In the genomic region with DNA sequence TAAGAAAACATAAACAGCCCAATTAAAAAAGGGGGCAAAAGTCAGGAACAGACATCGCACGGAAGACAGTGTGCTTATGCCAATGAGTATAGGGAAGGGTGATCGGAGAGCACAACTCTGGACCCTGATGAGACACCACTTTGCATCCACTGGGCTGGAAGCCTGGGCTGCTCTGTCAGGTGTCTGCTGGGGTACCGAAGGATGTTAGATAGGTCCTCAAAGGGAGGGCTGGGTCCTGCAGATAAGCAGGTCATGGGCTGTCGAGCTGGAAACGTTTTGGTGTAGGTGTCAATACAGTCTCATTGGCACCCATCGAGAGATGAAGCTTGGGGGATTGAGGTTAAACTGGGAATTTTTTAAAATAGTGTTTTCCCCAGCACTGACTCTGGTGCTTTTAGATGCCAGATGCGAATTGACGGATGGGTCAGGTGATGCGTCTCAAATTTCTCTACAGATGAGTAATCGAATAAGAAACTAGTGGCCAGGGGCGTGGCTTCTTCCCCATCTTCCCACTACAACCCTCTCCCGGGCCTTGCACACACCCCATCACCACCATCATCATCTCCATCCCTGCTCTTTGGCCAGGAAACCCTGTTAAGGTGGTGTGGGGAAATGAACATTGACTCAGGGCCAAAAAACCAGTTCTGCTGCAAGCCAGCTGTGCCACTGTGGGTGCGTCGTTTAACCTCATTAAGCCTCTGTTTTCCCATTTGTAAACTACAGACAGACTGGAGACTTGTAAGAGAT, we compare ENCODE assay signal across 2 cellular contexts.
TF ChIP-seq lines count a peak whose summit lies in the region.

No MANE protein-coding gene starts in this region.

TF ChIP-seq in GM23338, 12 proteins besides CTCF, POLR2A, EP300 and RAD21 (continued from another document):
- TF ChIP-seq EZH2phosphoT487 (IDR thresholded peaks at IDR 0.05; ENCODE audit: unreplicated experiment) = no peak
- TF ChIP-seq, protein P1, sequence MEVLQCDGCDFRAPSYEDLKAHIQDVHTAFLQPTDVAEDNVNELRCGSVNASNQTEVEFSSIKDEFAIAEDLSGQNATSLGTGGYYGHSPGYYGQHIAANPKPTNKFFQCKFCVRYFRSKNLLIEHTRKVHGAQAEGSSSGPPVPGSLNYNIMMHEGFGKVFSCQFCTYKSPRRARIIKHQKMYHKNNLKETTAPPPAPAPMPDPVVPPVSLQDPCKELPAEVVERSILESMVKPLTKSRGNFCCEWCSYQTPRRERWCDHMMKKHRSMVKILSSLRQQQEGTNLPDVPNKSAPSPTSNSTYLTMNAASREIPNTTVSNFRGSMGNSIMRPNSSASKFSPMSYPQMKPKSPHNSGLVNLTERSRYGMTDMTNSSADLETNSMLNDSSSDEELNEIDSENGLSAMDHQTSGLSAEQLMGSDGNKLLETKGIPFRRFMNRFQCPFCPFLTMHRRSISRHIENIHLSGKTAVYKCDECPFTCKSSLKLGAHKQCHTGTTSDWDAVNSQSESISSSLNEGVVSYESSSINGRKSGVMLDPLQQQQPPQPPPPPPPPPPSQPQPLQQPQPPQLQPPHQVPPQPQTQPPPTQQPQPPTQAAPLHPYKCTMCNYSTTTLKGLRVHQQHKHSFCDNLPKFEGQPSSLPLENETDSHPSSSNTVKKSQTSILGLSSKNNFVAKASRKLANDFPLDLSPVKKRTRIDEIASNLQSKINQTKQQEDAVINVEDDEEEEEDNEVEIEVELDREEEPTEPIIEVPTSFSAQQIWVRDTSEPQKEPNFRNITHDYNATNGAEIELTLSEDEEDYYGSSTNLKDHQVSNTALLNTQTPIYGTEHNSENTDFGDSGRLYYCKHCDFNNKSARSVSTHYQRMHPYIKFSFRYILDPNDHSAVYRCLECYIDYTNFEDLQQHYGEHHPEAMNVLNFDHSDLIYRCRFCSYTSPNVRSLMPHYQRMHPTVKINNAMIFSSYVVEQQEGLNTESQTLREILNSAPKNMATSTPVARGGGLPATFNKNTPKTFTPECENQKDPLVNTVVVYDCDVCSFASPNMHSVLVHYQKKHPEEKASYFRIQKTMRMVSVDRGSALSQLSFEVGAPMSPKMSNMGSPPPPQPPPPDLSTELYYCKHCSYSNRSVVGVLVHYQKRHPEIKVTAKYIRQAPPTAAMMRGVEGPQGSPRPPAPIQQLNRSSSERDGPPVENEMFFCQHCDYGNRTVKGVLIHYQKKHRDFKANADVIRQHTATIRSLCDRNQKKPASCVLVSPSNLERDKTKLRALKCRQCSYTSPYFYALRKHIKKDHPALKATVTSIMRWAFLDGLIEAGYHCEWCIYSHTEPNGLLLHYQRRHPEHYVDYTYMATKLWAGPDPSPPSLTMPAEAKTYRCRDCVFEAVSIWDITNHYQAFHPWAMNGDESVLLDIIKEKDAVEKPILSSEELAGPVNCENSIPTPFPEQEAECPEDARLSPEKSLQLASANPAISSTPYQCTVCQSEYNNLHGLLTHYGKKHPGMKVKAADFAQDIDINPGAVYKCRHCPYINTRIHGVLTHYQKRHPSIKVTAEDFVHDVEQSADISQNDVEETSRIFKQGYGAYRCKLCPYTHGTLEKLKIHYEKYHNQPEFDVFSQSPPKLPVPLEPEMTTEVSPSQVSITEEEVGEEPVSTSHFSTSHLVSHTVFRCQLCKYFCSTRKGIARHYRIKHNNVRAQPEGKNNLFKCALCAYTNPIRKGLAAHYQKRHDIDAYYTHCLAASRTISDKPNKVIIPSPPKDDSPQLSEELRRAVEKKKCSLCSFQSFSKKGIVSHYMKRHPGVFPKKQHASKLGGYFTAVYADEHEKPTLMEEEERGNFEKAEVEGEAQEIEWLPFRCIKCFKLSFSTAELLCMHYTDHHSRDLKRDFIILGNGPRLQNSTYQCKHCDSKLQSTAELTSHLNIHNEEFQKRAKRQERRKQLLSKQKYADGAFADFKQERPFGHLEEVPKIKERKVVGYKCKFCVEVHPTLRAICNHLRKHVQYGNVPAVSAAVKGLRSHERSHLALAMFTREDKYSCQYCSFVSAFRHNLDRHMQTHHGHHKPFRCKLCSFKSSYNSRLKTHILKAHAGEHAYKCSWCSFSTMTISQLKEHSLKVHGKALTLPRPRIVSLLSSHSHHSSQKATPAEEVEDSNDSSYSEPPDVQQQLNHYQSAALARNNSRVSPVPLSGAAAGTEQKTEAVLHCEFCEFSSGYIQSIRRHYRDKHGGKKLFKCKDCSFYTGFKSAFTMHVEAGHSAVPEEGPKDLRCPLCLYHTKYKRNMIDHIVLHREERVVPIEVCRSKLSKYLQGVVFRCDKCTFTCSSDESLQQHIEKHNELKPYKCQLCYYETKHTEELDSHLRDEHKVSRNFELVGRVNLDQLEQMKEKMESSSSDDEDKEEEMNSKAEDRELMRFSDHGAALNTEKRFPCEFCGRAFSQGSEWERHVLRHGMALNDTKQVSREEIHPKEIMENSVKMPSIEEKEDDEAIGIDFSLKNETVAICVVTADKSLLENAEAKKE (CRISPR knock-in tag; IDR thresholded peaks at IDR 0.05) = no peak
- TF ChIP-seq, protein P2, sequence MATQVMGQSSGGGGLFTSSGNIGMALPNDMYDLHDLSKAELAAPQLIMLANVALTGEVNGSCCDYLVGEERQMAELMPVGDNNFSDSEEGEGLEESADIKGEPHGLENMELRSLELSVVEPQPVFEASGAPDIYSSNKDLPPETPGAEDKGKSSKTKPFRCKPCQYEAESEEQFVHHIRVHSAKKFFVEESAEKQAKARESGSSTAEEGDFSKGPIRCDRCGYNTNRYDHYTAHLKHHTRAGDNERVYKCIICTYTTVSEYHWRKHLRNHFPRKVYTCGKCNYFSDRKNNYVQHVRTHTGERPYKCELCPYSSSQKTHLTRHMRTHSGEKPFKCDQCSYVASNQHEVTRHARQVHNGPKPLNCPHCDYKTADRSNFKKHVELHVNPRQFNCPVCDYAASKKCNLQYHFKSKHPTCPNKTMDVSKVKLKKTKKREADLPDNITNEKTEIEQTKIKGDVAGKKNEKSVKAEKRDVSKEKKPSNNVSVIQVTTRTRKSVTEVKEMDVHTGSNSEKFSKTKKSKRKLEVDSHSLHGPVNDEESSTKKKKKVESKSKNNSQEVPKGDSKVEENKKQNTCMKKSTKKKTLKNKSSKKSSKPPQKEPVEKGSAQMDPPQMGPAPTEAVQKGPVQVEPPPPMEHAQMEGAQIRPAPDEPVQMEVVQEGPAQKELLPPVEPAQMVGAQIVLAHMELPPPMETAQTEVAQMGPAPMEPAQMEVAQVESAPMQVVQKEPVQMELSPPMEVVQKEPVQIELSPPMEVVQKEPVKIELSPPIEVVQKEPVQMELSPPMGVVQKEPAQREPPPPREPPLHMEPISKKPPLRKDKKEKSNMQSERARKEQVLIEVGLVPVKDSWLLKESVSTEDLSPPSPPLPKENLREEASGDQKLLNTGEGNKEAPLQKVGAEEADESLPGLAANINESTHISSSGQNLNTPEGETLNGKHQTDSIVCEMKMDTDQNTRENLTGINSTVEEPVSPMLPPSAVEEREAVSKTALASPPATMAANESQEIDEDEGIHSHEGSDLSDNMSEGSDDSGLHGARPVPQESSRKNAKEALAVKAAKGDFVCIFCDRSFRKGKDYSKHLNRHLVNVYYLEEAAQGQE (IDR thresholded peaks at IDR 0.05; ENCODE audit: unreplicated experiment) = no peak
- no peak for TF ChIP-seq EZH2 (IDR thresholded peaks at IDR 0.05; ENCODE audit: low read depth, unreplicated experiment)
- no peak for TF ChIP-seq NANOG (IDR thresholded peaks at IDR 0.05; ENCODE audit: borderline replicate concordance)
- no peak for TF ChIP-seq JUNB (IDR thresholded peaks at IDR 0.05; ENCODE audit: unreplicated experiment)
- TF ChIP-seq STAT1 (IDR thresholded peaks at IDR 0.05; ENCODE audit: unreplicated experiment) = no peak
TF ChIP-seq in GM23338: peak in this region for 0.

TF ChIP-seq in liver, 16 proteins besides CTCF, POLR2A, EP300 and RAD21 (continued from another document):
- TF ChIP-seq, protein P3, sequence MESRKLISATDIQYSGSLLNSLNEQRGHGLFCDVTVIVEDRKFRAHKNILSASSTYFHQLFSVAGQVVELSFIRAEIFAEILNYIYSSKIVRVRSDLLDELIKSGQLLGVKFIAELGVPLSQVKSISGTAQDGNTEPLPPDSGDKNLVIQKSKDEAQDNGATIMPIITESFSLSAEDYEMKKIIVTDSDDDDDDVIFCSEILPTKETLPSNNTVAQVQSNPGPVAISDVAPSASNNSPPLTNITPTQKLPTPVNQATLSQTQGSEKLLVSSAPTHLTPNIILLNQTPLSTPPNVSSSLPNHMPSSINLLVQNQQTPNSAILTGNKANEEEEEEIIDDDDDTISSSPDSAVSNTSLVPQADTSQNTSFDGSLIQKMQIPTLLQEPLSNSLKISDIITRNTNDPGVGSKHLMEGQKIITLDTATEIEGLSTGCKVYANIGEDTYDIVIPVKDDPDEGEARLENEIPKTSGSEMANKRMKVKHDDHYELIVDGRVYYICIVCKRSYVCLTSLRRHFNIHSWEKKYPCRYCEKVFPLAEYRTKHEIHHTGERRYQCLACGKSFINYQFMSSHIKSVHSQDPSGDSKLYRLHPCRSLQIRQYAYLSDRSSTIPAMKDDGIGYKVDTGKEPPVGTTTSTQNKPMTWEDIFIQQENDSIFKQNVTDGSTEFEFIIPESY (IDR thresholded peaks at IDR 0.05) = no peak
- TF ChIP-seq YY1 (IDR thresholded peaks at IDR 0.05) (no peak), HNF4G (IDR thresholded peaks at IDR 0.05) (no peak), JUND (IDR thresholded peaks at IDR 0.05) (no peak), SP1 (IDR thresholded peaks at IDR 0.05) (no peak), RXRA (IDR thresholded peaks at IDR 0.05) (no peak), GABPA (IDR thresholded peaks at IDR 0.05 in 1 of 2, conservative IDR thresholded peaks at IDR 0.05 in 1 of 2) (no peak), EGR1 (IDR thresholded peaks at IDR 0.05; ENCODE audit: low read depth in 2 of 2) (no peak), HNF4A (conservative IDR thresholded peaks at IDR 0.05) (no peak)
- TF ChIP-seq, protein P2 (IDR thresholded peaks at IDR 0.05) = no peak
TF ChIP-seq in liver: peak in this region for 0.
